ENCODE assay signal across 7 cellular contexts in the genomic region with DNA sequence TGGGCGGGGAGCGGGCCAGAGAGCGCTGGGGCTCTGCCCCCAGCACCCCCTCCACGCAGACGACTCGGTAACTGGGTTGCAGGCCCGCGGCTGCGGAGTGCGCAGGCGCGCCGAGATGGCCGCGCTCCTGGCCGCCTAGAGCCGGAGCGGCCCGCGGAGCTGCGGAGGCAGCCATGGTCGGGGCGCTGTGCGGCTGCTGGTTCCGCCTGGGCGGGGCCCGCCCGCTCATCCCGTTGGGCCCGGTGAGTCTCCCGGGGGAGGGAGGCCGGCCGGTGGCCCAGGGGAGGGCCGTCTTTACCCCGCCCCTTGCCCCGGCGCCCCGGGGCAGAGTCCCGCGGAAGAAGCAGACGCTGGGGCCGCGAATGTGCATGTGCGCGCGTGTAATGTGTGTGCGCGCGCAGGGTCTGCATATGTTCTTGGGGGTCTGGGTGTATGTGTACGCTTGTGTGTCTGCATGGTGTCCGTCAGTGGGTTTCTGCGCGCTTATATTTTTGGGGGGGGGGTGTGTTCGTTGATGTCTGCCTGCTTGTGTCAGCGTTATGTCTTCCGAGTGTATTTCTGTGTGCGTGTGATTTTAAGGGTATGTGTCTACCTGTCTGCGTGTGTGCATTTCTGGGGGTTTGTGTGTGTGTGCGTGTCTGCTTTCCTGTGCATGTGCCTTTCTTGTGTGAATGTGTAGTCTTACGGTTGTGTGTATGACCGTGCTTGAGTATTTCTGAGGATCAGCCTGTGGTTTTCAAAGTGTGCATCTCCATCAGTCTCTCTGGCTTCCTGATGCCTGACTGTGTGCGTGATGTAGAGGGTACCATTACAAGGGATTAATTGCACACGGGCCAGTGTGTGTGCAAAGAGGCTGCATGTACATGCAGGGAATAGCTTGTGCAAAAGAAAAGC. TPM values are rescaled to one million over a fixed set of nuclear protein-coding genes. Genes with fewer than 3 reads are reported as not detected.
DNase-seq lines count a peak whose midpoint lies in the region; ATAC-seq and TF ChIP-seq lines count a peak whose summit lies in the region.

TSS of gene ABHD14A (plus strand) at position 102 of the 894 bp plus-strand sequence. CDS start at position 174, 72 bp downstream.

- H3K36me3 ChIP-seq in effector memory CD4-positive, alpha-beta T cell (ENCODE audit: control insufficient read depth, insufficient read depth, low read length): no peaks in the 10 kb centered on the region
- peaks cover 0 to 1% of the 10 kb centered on the region in 2 donors for H3K36me3 ChIP-seq in lung (ENCODE audit: control insufficient read depth in 2 of 2, insufficient read depth in 2 of 2, low read length in 2 of 2)

- peak; percentile 60 for ATAC-seq in GM18502 (IDR thresholded peaks at IDR 0.05; ENCODE audit: poor library complexity, unreplicated experiment)
- ATAC-seq in HG02798 (IDR thresholded peaks at IDR 0.05; ENCODE audit: poor library complexity, unreplicated experiment): peak; percentile 68
- peak; percentile 81 for ATAC-seq in activated CD8-positive, alpha-beta T cell treated with anti-CD3 and anti-CD28 coated beads, Interleukin-2, amount 10 ng/mL, durations not matched to agents 7 days and 5 days
- peak; percentile 77 for ATAC-seq in lung (ENCODE audit: insufficient read depth, low FRiP score)

- H3K4me3 Mint-ChIP-seq in activated CD8-positive, alpha-beta T cell treated with anti-CD3 and anti-CD28 coated beads, Interleukin-2, amount 10 ng/mL, durations not matched to agents 7 days and 5 days: peak within 1 kb of the TSS; percentile 98

- 0% methylated on average over 41 to 63 of the region's 63 CpGs for WGBS in lung, 2 donors

- H3K27ac ChIP-seq in effector memory CD4-positive, alpha-beta T cell (ENCODE audit: insufficient read depth, low read length, poor library complexity, severe bottlenecking): peak within 1 kb of the TSS; percentile 64
- H3K27ac ChIP-seq in lung (ENCODE audit: low read depth in 1 of 2, low read length in 1 of 2): peak within 1 kb of the TSS; percentile 87 to 93

- TF ChIP-seq CTCF in lung (IDR thresholded peaks at IDR 0.05; ENCODE audit: control extremely low read depth, extremely low read depth): no peak

- H3K4me3 ChIP-seq in effector memory CD4-positive, alpha-beta T cell (ENCODE audit: insufficient read depth, low read depth, low read length, poor library complexity, severe bottlenecking): peak within 1 kb of the TSS; percentile 94
- peak within 1 kb of the TSS; percentile 59 for H3K4me3 ChIP-seq in lung

- peak within 1 kb of the TSS; percentile 93 for H3K27ac Mint-ChIP-seq in activated CD8-positive, alpha-beta T cell treated with anti-CD3 and anti-CD28 coated beads, Interleukin-2, amount 10 ng/mL, durations not matched to agents 7 days and 5 days

- no peaks in the 10 kb centered on the region for H3K9me3 ChIP-seq in effector memory CD4-positive, alpha-beta T cell (ENCODE audit: control insufficient read depth, low read length)
- no peaks in the 10 kb centered on the region for H3K9me3 ChIP-seq in lung (ENCODE audit: control insufficient read depth in 2 of 2, insufficient read depth in 1 of 2, low read length in 1 of 2)

- no peaks in the 10 kb centered on the region for H3K36me3 Mint-ChIP-seq in activated CD8-positive, alpha-beta T cell treated with anti-CD3 and anti-CD28 coated beads, Interleukin-2, amount 10 ng/mL, durations not matched to agents 7 days and 5 days (ENCODE audit: low read depth)

- H3K27me3 Mint-ChIP-seq in activated CD8-positive, alpha-beta T cell treated with anti-CD3 and anti-CD28 coated beads, Interleukin-2, amount 10 ng/mL, durations not matched to agents 7 days and 5 days (ENCODE audit: low read depth): no peaks in the 10 kb centered on the region

- CTCF ChIA-PET in activated CD8-positive, alpha-beta T cell treated with anti-CD3 and anti-CD28 coated beads, Interleukin-2, amount 10 ng/mL, durations not matched to agents 7 days and 5 days (lab: Charles Lee): interaction anchor here (0.7 to 3.4 kb wide), 7 partner anchors 8 to 32 kb away, joined by 3 to 57 read pairs (median 11); partner anchors contain the start of genes ACY1, PARP3, RPL29 and RRP9

- H3K27me3 ChIP-seq in effector memory CD4-positive, alpha-beta T cell (replicated peaks; ENCODE audit: control insufficient read depth, insufficient read depth, low read length, poor library complexity, severe bottlenecking): no peaks in the 10 kb centered on the region
- H3K27me3 ChIP-seq in lung (ENCODE audit: control insufficient read depth, insufficient read depth): no peaks in the 10 kb centered on the region

- peak; percentile 26 for DNase-seq in NCI-H510A treated with DMSO at 0.1 percent for 48 hours (lab: John Stamatoyannopoulos, UW)
- DNase-seq in activated CD8-positive, alpha-beta T cell treated with anti-CD3 and anti-CD28 coated beads, Interleukin-2, amount 10 ng/mL, durations not matched to agents 7 days and 5 days: peak; percentile 73
- DNase-seq in effector memory CD4-positive, alpha-beta T cell: peak; percentile 71 to 77 (median 71)
- DNase-seq in lung (ENCODE audit: low spot score): peak; percentile 62
- DNase-seq in stimulated activated CD8-positive, alpha-beta memory T cell treated with anti-CD3 and anti-CD28 coated beads, Interleukin-12 subunit alpha, Interleukin-12 subunit beta, amount 100 ng/mL, for 24 hours (ENCODE audit: extremely low read depth): peak; percentile 37

- H3K4me1 Mint-ChIP-seq in activated CD8-positive, alpha-beta T cell treated with anti-CD3 and anti-CD28 coated beads, Interleukin-2, amount 10 ng/mL, durations not matched to agents 7 days and 5 days (ENCODE audit: low read depth): peaks cover 50% of the 10 kb centered on the region

- peaks cover 12% of the 10 kb centered on the region for H3K4me1 ChIP-seq in effector memory CD4-positive, alpha-beta T cell (ENCODE audit: control insufficient read depth, insufficient read depth, low read length, poor library complexity, severe bottlenecking)
- H3K4me1 ChIP-seq in lung (ENCODE audit: control insufficient read depth in 2 of 2, insufficient read depth in 2 of 2, low read length in 2 of 2): peaks cover 0 to 13% of the 10 kb centered on the region in 2 donors

- H3K9me3 Mint-ChIP-seq in activated CD8-positive, alpha-beta T cell treated with anti-CD3 and anti-CD28 coated beads, Interleukin-2, amount 10 ng/mL, durations not matched to agents 7 days and 5 days (ENCODE audit: insufficient read depth): no peaks in the 10 kb centered on the region

- POLR2A ChIA-PET in activated CD8-positive, alpha-beta T cell treated with anti-CD3 and anti-CD28 coated beads, Interleukin-2, amount 10 ng/mL, durations not matched to agents 7 days and 5 days (lab: Charles Lee): interaction anchor here (0.7 to 3.0 kb wide), 5 partner anchors 8 to 34 kb away, joined by 3 to 19 read pairs (median 4); partner anchors contain the start of gene ACY1

RNA-seq across cellular contexts. Expression of gene ABHD14A, which starts in this region (rescaled TPM):
- total RNA-seq in activated CD8-positive, alpha-beta T cell treated with anti-CD3 and anti-CD28 coated beads, Interleukin-2, amount 10 ng/mL, durations not matched to agents 7 days and 5 days: 10 to 100 TPM; 10.5 to 11.7 TPM
- 10 to 100 TPM in 1 of 2 donors, 1 to 10 TPM in 1; 7.2 to 24.5 TPM for total RNA-seq in lung
- 10 to 100 TPM; 19.1 to 62.8 TPM for polyA plus RNA-seq in lung

Comparison
In these comparisons a context has a peak if more than half of its experiments do, and no peak if none do; other contexts are left out.
1. Peak in every context shown above with its lines: DNase-seq, ATAC-seq, H3K4me3 ChIP-seq and H3K27ac ChIP-seq.